In genomic region chr11:18310800-18311340, GRCh38 we compare ENCODE assay signal across 8 cellular contexts.
A peak's percentile ranks its signal among the peaks of the same experiment; 100 is the strongest.
DNase-seq lines count a peak whose midpoint lies in the region; ATAC-seq and TF ChIP-seq lines count a peak whose summit lies in the region.

No MANE protein-coding gene starts in this region.

- ATAC-seq in GM21367 (IDR thresholded peaks at IDR 0.05; ENCODE audit: unreplicated experiment) = peak; percentile 63
- no peak for ATAC-seq in SK-N-SH treated with all-trans-retinoic acid at 6 μM for 48 hours
- no peak for ATAC-seq in HG03469 (IDR thresholded peaks at IDR 0.05; ENCODE audit: unreplicated experiment)

- DNase-seq in AML-193 (lab: John Stamatoyannopoulos, UW) (peak; percentile 80 to 81), MV-4-11 (lab: John Stamatoyannopoulos, UW) (peak; percentile 87), epithelial cell of prostate (ENCODE audit: low read depth, low spot score) (peak; percentile 75), hepatic stellate cell (ENCODE audit: low spot score) (no peak)
- DNase-seq in stimulated activated CD8-positive, alpha-beta memory T cell treated with anti-CD3 and anti-CD28 coated beads, Interleukin-4, amount 100 ng/mL, for 48 hours = no peak

- peak overlapping the region; percentile 73 for H3K27ac ChIP-seq in epithelial cell of prostate

TF ChIP-seq in SK-N-SH treated with all-trans-retinoic acid at 6 μM for 48 hours, 23 proteins besides CTCF, POLR2A, EP300 and RAD21:
- TF ChIP-seq ESRRG (CRISPR knock-in tag; IDR thresholded peaks at IDR 0.05) (no peak), RARB (CRISPR knock-in tag; IDR thresholded peaks at IDR 0.05) (no peak), ZFP30 (CRISPR knock-in tag; IDR thresholded peaks at IDR 0.05) (no peak), ZNF565 (CRISPR knock-in tag; conservative IDR thresholded peaks at IDR 0.05; ENCODE audit: low read depth) (no peak), OSR1 (CRISPR knock-in tag; IDR thresholded peaks at IDR 0.05) (no peak), PPARA (CRISPR knock-in tag; IDR thresholded peaks at IDR 0.05; ENCODE audit: borderline replicate concordance) (no peak), ARNTL (CRISPR knock-in tag; IDR thresholded peaks at IDR 0.05; ENCODE audit: borderline replicate concordance, low read depth) (no peak), POU6F1 (CRISPR knock-in tag; IDR thresholded peaks at IDR 0.05; ENCODE audit: borderline replicate concordance, low read depth) (no peak), ZNF8 (CRISPR knock-in tag; IDR thresholded peaks at IDR 0.05) (no peak), GLIS3 (CRISPR knock-in tag; IDR thresholded peaks at IDR 0.05) (no peak), CSDC2 (CRISPR knock-in tag; IDR thresholded peaks at IDR 0.05) (no peak), ISL1 (CRISPR knock-in tag; IDR thresholded peaks at IDR 0.05) (no peak), TCF4 (CRISPR knock-in tag; IDR thresholded peaks at IDR 0.05; ENCODE audit: borderline replicate concordance) (no peak)
TF ChIP-seq in SK-N-SH treated with all-trans-retinoic acid at 6 μM for 48 hours: peak in this region for 0.

Comparison
In these comparisons a context has a peak if more than half of its experiments do, and no peak if none do; other contexts are left out.
1. DNase-seq: peak in AML-193 (2 of 2), MV-4-11 (single experiment) and epithelial cell of prostate (single experiment); none in stimulated activated CD8-positive, alpha-beta memory T cell treated with anti-CD3 and anti-CD28 coated beads, Interleukin-4, amount 100 ng/mL, for 48 hours (single experiment) and hepatic stellate cell (single experiment).